ENCODE assay signal across 20 cellular contexts in the genomic region with DNA sequence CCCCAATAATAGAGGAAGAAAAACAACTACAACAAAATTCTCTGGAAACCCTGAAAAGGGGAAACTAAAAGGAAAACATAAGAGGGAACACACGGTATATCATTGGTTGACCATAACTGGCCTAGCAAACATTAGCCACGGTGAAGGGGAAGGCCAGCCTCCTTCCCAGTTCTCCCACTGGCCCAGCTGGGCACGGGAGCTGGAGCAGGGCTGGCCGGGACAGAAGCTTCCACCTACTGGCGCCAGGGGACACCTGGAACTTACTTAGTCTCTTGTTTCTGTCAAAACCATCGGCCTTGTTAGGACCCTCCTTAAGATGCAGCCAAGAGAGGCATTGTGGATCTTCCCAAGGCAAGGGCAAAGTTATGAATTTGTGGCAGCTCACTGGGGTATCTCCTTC. TPM values are rescaled to one million over a fixed set of nuclear protein-coding genes. Genes with fewer than 3 reads are reported as not detected.
DNase-seq lines count a peak whose midpoint lies in the region; ATAC-seq, FAIRE-seq and TF ChIP-seq lines count a peak whose summit lies in the region.
"Had no signal": no experiment of that assay in that cellular context is flagged by ENCODE, and none has a peak within 500 bp of the region (broad histone marks: within the 10 kb centered on the region; RNA-seq: fewer than 3 reads in every experiment).

No MANE protein-coding gene starts in this region.

- intact Hi-C loops in HepG2 (cut with micrococcal nuclease; ENCODE audit: unreplicated experiment): no loop called here
- intact Hi-C loops in right lobe of liver (cut with DNase I): no loop called here

- no peaks in the 10 kb centered on the region for H3K27me3 Mint-ChIP-seq in endodermal cell (ENCODE audit: insufficient read depth)
- H3K27me3 Mint-ChIP-seq: CD4-positive, CD25-positive, alpha-beta regulatory T cell; CD8-positive, alpha-beta memory T cell had no signal

- no peaks in the 10 kb centered on the region for H3K4me1 ChIP-seq in HepG2 (ENCODE audit: insufficient read depth, low read length)
- H3K4me1 ChIP-seq in right lobe of liver: no peaks in the 10 kb centered on the region
- H3K4me1 ChIP-seq in endodermal cell (ENCODE audit: control insufficient read depth, insufficient read depth, low read length): no peaks in the 10 kb centered on the region
- no peaks in the 10 kb centered on the region for H3K4me1 ChIP-seq in osteoblast (ENCODE audit: insufficient read depth, low read length)
- H3K4me1 ChIP-seq: BE2C had no signal

- TF ChIP-seq CTCF in HepG2 (CRISPR knock-in tag; IDR thresholded peaks at IDR 0.05) (no peak), right lobe of liver (IDR thresholded peaks at IDR 0.05) (no peak), GM06990 (IDR thresholded peaks at IDR 0.05; ENCODE audit: insufficient read depth, low read length, poor library complexity, severe bottlenecking) (no peak), endodermal cell (conservative IDR thresholded peaks at IDR 0.05) (no peak), osteoblast (IDR thresholded peaks at IDR 0.05; ENCODE audit: extremely low read depth, low read depth, low read length) (no peak)

- H3K4me3 ChIP-seq in HepG2 (replicated peaks in 1 of 3; ENCODE audit: insufficient read depth in 1 of 3, low read depth in 2 of 3, low read length in 3 of 3) (no peak overlapping the region), right lobe of liver (no peak overlapping the region), GM06990 (replicated peaks; ENCODE audit: low read depth, low read length) (no peak overlapping the region), endodermal cell (ENCODE audit: low read length) (no peak overlapping the region), osteoblast (ENCODE audit: insufficient read depth, low read length) (no peak overlapping the region)
- H3K4me3 ChIP-seq: GM23338 had no signal

- H3K4me2 ChIP-seq in HepG2 (ENCODE audit: low read depth, low read length) (no peak overlapping the region), osteoblast (ENCODE audit: insufficient read depth, low read length) (no peak overlapping the region)
- H3K4me2 ChIP-seq: GM23338 had no signal

- no peaks in the 10 kb centered on the region for H3K4me1 Mint-ChIP-seq in endodermal cell
- H3K4me1 Mint-ChIP-seq: CD4-positive, CD25-positive, alpha-beta regulatory T cell; CD8-positive, alpha-beta memory T cell; GM23338 had no signal

- H3K9ac ChIP-seq in HepG2 (ENCODE audit: insufficient read depth, low read depth, low read length) (no peak overlapping the region), endodermal cell (ENCODE audit: extremely low read depth, low read length, poor library complexity, severe bottlenecking) (no peak overlapping the region)

- FAIRE-seq in HepG2 (lab: Jason Lieb, UNC) (no peak), urothelium cell line (lab: Jason Lieb, UNC) (no peak)
- FAIRE-seq: D721Med, H54 had no signal

- WGBS in HepG2 (ENCODE audit: low lambda C conversion rate): 13% methylated on average over 6 of the region's 6 CpGs
- WGBS in right lobe of liver (ENCODE audit: insufficient coverage, low coverage, low lambda C conversion rate, missing lambda C conversion rate): 89% methylated on average over 6 of the region's 6 CpGs
- whole genome bisulfite sequencing in endodermal cell (ENCODE audit: insufficient coverage in 1 of 2, insufficient read length in 1 of 2), 2 experiments: 96 to 97% methylated on average over 6 of the region's 6 CpGs

- H3K36me3 Mint-ChIP-seq in endodermal cell (ENCODE audit: low read depth): no peaks in the 10 kb centered on the region
- H3K36me3 Mint-ChIP-seq: CD4-positive, CD25-positive, alpha-beta regulatory T cell; CD8-positive, alpha-beta memory T cell had no signal

- no peaks in the 10 kb centered on the region for H3K27me3 ChIP-seq in HepG2 (ENCODE audit: control insufficient read depth in 1 of 2, insufficient read depth in 2 of 2, low read length in 2 of 2)
- no peaks in the 10 kb centered on the region for H3K27me3 ChIP-seq in right lobe of liver
- H3K27me3 ChIP-seq in GM06990 (replicated peaks; ENCODE audit: control insufficient read depth, insufficient read depth, low read length): no peaks in the 10 kb centered on the region
- no peaks in the 10 kb centered on the region for H3K27me3 ChIP-seq in endodermal cell (ENCODE audit: control insufficient read depth, insufficient read depth, low read length, poor library complexity, severe bottlenecking)
- H3K27me3 ChIP-seq in osteoblast (ENCODE audit: insufficient read depth, low read length): no peaks in the 10 kb centered on the region
- H3K27me3 ChIP-seq: BE2C had no signal

- H3K27ac Mint-ChIP-seq in endodermal cell: no peak overlapping the region
- H3K27ac Mint-ChIP-seq: CD4-positive, CD25-positive, alpha-beta regulatory T cell; CD8-positive, alpha-beta memory T cell; GM23338 had no signal

- H3K36me3 ChIP-seq in HepG2 (replicated peaks in 1 of 2; ENCODE audit: control insufficient read depth in 1 of 2, insufficient read depth in 2 of 2, low read length in 2 of 2): no peaks in the 10 kb centered on the region
- H3K36me3 ChIP-seq in right lobe of liver: no peaks in the 10 kb centered on the region
- H3K36me3 ChIP-seq in GM06990 (ENCODE audit: control insufficient read depth, insufficient read depth, low read length): no peaks in the 10 kb centered on the region
- no peaks in the 10 kb centered on the region for H3K36me3 ChIP-seq in endodermal cell (ENCODE audit: control insufficient read depth, insufficient read depth, low read length)
- no peaks in the 10 kb centered on the region for H3K36me3 ChIP-seq in osteoblast (ENCODE audit: insufficient read depth, low read length)
- H3K36me3 ChIP-seq: BE2C had no signal

- no peak overlapping the region for H3K4me3 Mint-ChIP-seq in endodermal cell
- H3K4me3 Mint-ChIP-seq: CD4-positive, CD25-positive, alpha-beta regulatory T cell; CD8-positive, alpha-beta memory T cell; GM23338 had no signal

- H3K9me3 ChIP-seq in HepG2 (ENCODE audit: low read length) (peaks cover 26% of the 10 kb centered on the region), right lobe of liver (no peaks in the 10 kb centered on the region), endodermal cell (ENCODE audit: control insufficient read depth, low read length) (peaks cover 6% of the 10 kb centered on the region), osteoblast (ENCODE audit: low read depth, low read length) (no peaks in the 10 kb centered on the region)
- H3K9me3 ChIP-seq: BE2C had no signal

- no peak for TF ChIP-seq RAD21 in HepG2 (CRISPR knock-in tag; IDR thresholded peaks at IDR 0.05)

- H3K9me3 Mint-ChIP-seq in endodermal cell: peaks cover 5% of the 10 kb centered on the region

- POLR2A ChIA-PET in HepG2 (lab: Yijun Ruan, JAX): no interaction called here

- H3K79me2 ChIP-seq in HepG2 (ENCODE audit: insufficient read depth, low read length) (no peaks in the 10 kb centered on the region), osteoblast (ENCODE audit: insufficient read depth, low read length) (no peaks in the 10 kb centered on the region)

- in situ Hi-C loops in HepG2 (cut with HindIII; ENCODE audit: extremely low pct_ligation_motif_present, low pct_unique_long_range_greater_than_20kb): no loop called here

- BruUV-seq in HepG2 (replicated peaks; lab: Mats Ljungman, UMichigan): no TSS peak

- DNase-seq in HepG2 (ENCODE audit: low spot score) (no peak), right lobe of liver (no peak), GM06990 (ENCODE audit: extremely low read depth, insufficient read length) (peak; percentile 18), endodermal cell (peak; percentile 49), urothelium cell line (ENCODE audit: low spot score) (peak; percentile 35), osteoblast (ENCODE audit: insufficient read length, low spot score, missing footprints) (no peak)
- DNase-seq: ACHN; BE2C; CD8-positive, alpha-beta memory T cell; COR-L47; DMS79 treated with DMSO at 0.1 percent for 48 hours; GF-D8; HCEC 1CT; KG1 had no signal

- ATAC-seq in HepG2 (peak; percentile 63), right lobe of liver (no peak), HG03280 (IDR thresholded peaks at IDR 0.05; ENCODE audit: unreplicated experiment) (no peak)
- ATAC-seq: GM23338 had no signal

- CTCF ChIA-PET in HepG2 (lab: Yijun Ruan, JAX; ENCODE audit: low intra/inter-chr PET ratio, low total read pairs): no interaction called here

- no peaks in the 10 kb centered on the region for H4K20me1 ChIP-seq in HepG2 (ENCODE audit: insufficient read depth, low read length)
- H4K20me1 ChIP-seq in osteoblast (ENCODE audit: insufficient read depth, low read length): no peaks in the 10 kb centered on the region

- TF ChIP-seq POLR2A in HepG2 (IDR thresholded peaks at IDR 0.05; ENCODE audit: insufficient read depth in 1 of 2, low read depth in 2 of 2, low read length in 2 of 2) (no peak), right lobe of liver (IDR thresholded peaks at IDR 0.05) (no peak)

- no peak overlapping the region for H2AFZ ChIP-seq in HepG2 (ENCODE audit: low read length)
- no peak overlapping the region for H2AFZ ChIP-seq in osteoblast (ENCODE audit: low read length)
- H2AFZ ChIP-seq: GM23338 had no signal

- H3K27ac ChIP-seq in HepG2 (ENCODE audit: extremely low read length, insufficient read depth, low read length): no peak overlapping the region
- no peak overlapping the region for H3K27ac ChIP-seq in right lobe of liver
- no peak overlapping the region for H3K27ac ChIP-seq in endodermal cell (ENCODE audit: low read depth, low read length)
- no peak overlapping the region for H3K27ac ChIP-seq in osteoblast (ENCODE audit: low read depth, low read length)

- TF ChIP-seq EP300 in HepG2 (IDR thresholded peaks at IDR 0.05; ENCODE audit: low read depth in 2 of 2, low read length in 2 of 2): no peak
- TF ChIP-seq EP300 in HepG2 (CRISPR knock-in tag; IDR thresholded peaks at IDR 0.05; ENCODE audit: borderline replicate concordance): no peak

RNA-seq across cellular contexts. Expression of a gene that starts 56.1 kb away (rescaled TPM):
- total RNA-seq in HepG2 (2016; rRNA removed; fragmentation: Illumina TruSeq; extraction: Trizol) (not detected in 2 replicates), right lobe of liver (under 1 TPM in 4 of 6 experiments, not detected in 2; 0.09 to 0.31 (median 0.18) TPM), endodermal cell (10 to 100 TPM; 11.5 to 21.5 TPM), osteoblast (not detected in 2 replicates)
- not detected in 2 replicates for total RNA-seq in HepG2 (2016; cell fraction: cytosol; rRNA removed; fragmentation: Illumina TruSeq; extraction: Trizol; ENCODE audit: low read depth)
- not detected in 2 replicates for total RNA-seq in HepG2 (2016; cell fraction: insoluble cytoplasmic fraction; rRNA removed; fragmentation: Illumina TruSeq; extraction: Trizol)
- total RNA-seq in HepG2 (2016; cell fraction: membrane; rRNA removed; fragmentation: Illumina TruSeq; extraction: Trizol): not detected in 2 replicates
- not detected in 2 replicates for total RNA-seq in HepG2 (2016; cell fraction: nucleus; rRNA removed; fragmentation: Illumina TruSeq; extraction: Trizol)
- 0.01 and 0.03 TPM in 2 replicates for polyA plus RNA-seq in HepG2 (2011; rRNA removed)
- not detected in 2 replicates for polyA plus RNA-seq in HepG2 (2011; cell fraction: cytosol; rRNA removed)
- polyA plus RNA-seq in HepG2 (2011; cell fraction: nucleus; rRNA removed): not detected in 2 replicates
- not detected in 2 replicates for polyA plus RNA-seq in HepG2 (2012)
- not detected in 2 replicates for polyA plus RNA-seq in HepG2 (2016; cell fraction: cytosol; fragmentation: Illumina TruSeq; extraction: Trizol; ENCODE audit: low read depth)
- polyA plus RNA-seq in HepG2 (2016; cell fraction: insoluble cytoplasmic fraction; fragmentation: Illumina TruSeq; extraction: Trizol; ENCODE audit: low read depth): not detected in 2 replicates
- polyA plus RNA-seq in HepG2 (2016; cell fraction: membrane; fragmentation: Illumina TruSeq; extraction: Trizol; ENCODE audit: low read depth): not detected in 2 replicates
- not detected in 2 replicates for polyA plus RNA-seq in HepG2 (2016; cell fraction: nucleus; fragmentation: Illumina TruSeq; extraction: Trizol; ENCODE audit: insufficient read depth, low read depth)
- polyA minus RNA-seq in HepG2 (2011; rRNA and poly(A)+ RNA removed; ENCODE audit: low replicate concordance): 0.12 and 0.56 TPM in 2 replicates
- polyA minus RNA-seq in HepG2 (2011; cell fraction: cytosol; rRNA and poly(A)+ RNA removed): not detected in 2 replicates
- polyA minus RNA-seq in HepG2 (2011; cell fraction: nucleus; rRNA and poly(A)+ RNA removed): 0.52 TPM in 1 of 2 replicates, not detected in the other
- polyA plus RNA-seq in endodermal cell (2013, experiment 1 of 2): 8.7 TPM
- polyA plus RNA-seq in endodermal cell (2013, experiment 2 of 2): 10.0 TPM
- total RNA-seq: A172 had no signal

Comparison
In these comparisons a context has a peak if more than half of its experiments do, and no peak if none do; other contexts are left out.
1. DNase-seq: peak in GM06990 (single experiment), endodermal cell (single experiment) and urothelium cell line (single experiment); none in HepG2 (single experiment), right lobe of liver (0 of 3) and osteoblast (single experiment).
2. RNA of a gene that starts 56.1 kb away (total RNA-seq): 11.5 to 21.5 TPM in endodermal cell; 0.09 to 0.31 TPM in right lobe of liver, not detected in HepG2 and not detected in osteoblast; every median in the first group is over 4 times any median in the second.